Comparison of ENCODE assay signal across 1 cellular context in genomic region chr14:24138396-24139271, GRCh38.
TF ChIP-seq lines count a peak whose summit lies in the region.

No MANE protein-coding gene starts in this region.

TF ChIP-seq in HepG2, 621 proteins besides CTCF, POLR2A, EP300 and RAD21 (continues in another document):
- TF ChIP-seq ZNF550 (CRISPR knock-in tag; IDR thresholded peaks at IDR 0.05; ENCODE audit: borderline replicate concordance), result 0 out of 2 replicates have a peak, but pooled peaks have one; percentile 43
- no peak for TF ChIP-seq SP1 (IDR thresholded peaks at IDR 0.05)
- no peak for TF ChIP-seq SP1 (CRISPR knock-in tag; IDR thresholded peaks at IDR 0.05)
- 0 out of 2 replicates have a peak, but pooled peaks have one; percentile 17 for TF ChIP-seq TBX2 (CRISPR knock-in tag; IDR thresholded peaks at IDR 0.05; ENCODE audit: borderline replicate concordance)
- no peak for TF ChIP-seq KAT8 (CRISPR knock-in tag; IDR thresholded peaks at IDR 0.05)
- TF ChIP-seq RBAK (CRISPR knock-in tag; IDR thresholded peaks at IDR 0.05), result peak; percentile 22; the same call in 1 of the 2 replicates
- 0 out of 2 replicates have a peak, but pooled peaks have one; percentile 45 for TF ChIP-seq ZNF761 (CRISPR knock-in tag; conservative IDR thresholded peaks at IDR 0.05)
- TF ChIP-seq, protein P1, sequence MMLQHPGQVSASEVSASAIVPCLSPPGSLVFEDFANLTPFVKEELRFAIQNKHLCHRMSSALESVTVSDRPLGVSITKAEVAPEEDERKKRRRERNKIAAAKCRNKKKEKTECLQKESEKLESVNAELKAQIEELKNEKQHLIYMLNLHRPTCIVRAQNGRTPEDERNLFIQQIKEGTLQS (CRISPR knock-in tag; IDR thresholded peaks at IDR 0.05), result peak; percentile 45
- TF ChIP-seq FIP1L1 (IDR thresholded peaks at IDR 0.05; ENCODE audit: borderline replicate concordance, insufficient read depth, low read depth, low read length), result 0 out of 2 replicates have a peak, but pooled peaks have one; percentile 34
- TF ChIP-seq CBFB (CRISPR knock-in tag; IDR thresholded peaks at IDR 0.05), result no peak
- no peak for TF ChIP-seq ZNF292 (CRISPR knock-in tag; IDR thresholded peaks at IDR 0.05; ENCODE audit: borderline replicate concordance, low read depth)
- TF ChIP-seq EED (CRISPR knock-in tag; IDR thresholded peaks at IDR 0.05), result no peak
- TF ChIP-seq PHF5A (CRISPR knock-in tag; IDR thresholded peaks at IDR 0.05; ENCODE audit: low read depth, unreplicated experiment), result peak; percentile 30
- no peak for TF ChIP-seq TOE1 (CRISPR knock-in tag; IDR thresholded peaks at IDR 0.05)
- TF ChIP-seq, protein P2, sequence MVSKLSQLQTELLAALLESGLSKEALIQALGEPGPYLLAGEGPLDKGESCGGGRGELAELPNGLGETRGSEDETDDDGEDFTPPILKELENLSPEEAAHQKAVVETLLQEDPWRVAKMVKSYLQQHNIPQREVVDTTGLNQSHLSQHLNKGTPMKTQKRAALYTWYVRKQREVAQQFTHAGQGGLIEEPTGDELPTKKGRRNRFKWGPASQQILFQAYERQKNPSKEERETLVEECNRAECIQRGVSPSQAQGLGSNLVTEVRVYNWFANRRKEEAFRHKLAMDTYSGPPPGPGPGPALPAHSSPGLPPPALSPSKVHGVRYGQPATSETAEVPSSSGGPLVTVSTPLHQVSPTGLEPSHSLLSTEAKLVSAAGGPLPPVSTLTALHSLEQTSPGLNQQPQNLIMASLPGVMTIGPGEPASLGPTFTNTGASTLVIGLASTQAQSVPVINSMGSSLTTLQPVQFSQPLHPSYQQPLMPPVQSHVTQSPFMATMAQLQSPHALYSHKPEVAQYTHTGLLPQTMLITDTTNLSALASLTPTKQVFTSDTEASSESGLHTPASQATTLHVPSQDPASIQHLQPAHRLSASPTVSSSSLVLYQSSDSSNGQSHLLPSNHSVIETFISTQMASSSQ (IDR thresholded peaks at IDR 0.05; ENCODE audit: low read depth), result no peak
- TF ChIP-seq, protein P2 (CRISPR knock-in tag; IDR thresholded peaks at IDR 0.05; ENCODE audit: borderline replicate concordance), result 0 out of 2 replicates have a peak, but pooled peaks have one; percentile 55
- TF ChIP-seq SSRP1 (CRISPR knock-in tag; IDR thresholded peaks at IDR 0.05), result peak; percentile 21; the same call in 1 of the 2 replicates
- TF ChIP-seq ZNF546 (CRISPR knock-in tag; conservative IDR thresholded peaks at IDR 0.05), result no peak
- TF ChIP-seq ZNF367 (CRISPR knock-in tag; IDR thresholded peaks at IDR 0.05; ENCODE audit: borderline replicate concordance), result no peak
- no peak for TF ChIP-seq NFKBIZ (CRISPR knock-in tag; IDR thresholded peaks at IDR 0.05)
- TF ChIP-seq, protein P3, sequence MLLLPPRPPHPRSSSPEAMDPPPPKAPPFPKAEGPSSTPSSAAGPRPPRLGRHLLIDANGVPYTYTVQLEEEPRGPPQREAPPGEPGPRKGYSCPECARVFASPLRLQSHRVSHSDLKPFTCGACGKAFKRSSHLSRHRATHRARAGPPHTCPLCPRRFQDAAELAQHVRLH (CRISPR knock-in tag; IDR thresholded peaks at IDR 0.05; ENCODE audit: borderline replicate concordance, low read depth), result no peak
- TF ChIP-seq FOXJ3 (CRISPR knock-in tag; IDR thresholded peaks at IDR 0.05; ENCODE audit: borderline replicate concordance), result no peak
- TF ChIP-seq MAZ (IDR thresholded peaks at IDR 0.05; ENCODE audit: borderline replicate concordance, low read depth, low read length), result no peak
- TF ChIP-seq MAZ (CRISPR knock-in tag; IDR thresholded peaks at IDR 0.05; ENCODE audit: low read depth), result no peak
- no peak for TF ChIP-seq CCAR2 (optimal IDR thresholded peaks at IDR 0.05; ENCODE audit: low read depth, low read length)
- no peak for TF ChIP-seq SMAD1 (CRISPR knock-in tag; IDR thresholded peaks at IDR 0.05; ENCODE audit: borderline replicate concordance, low read depth)
- peak; percentile 77; the same call in 1 of the 2 replicates for TF ChIP-seq ZBTB34 (CRISPR knock-in tag; IDR thresholded peaks at IDR 0.05)
- peak; percentile 82 for TF ChIP-seq ZSCAN25 (CRISPR knock-in tag; IDR thresholded peaks at IDR 0.05)
- TF ChIP-seq HMG20A (CRISPR knock-in tag; IDR thresholded peaks at IDR 0.05; ENCODE audit: borderline replicate concordance), result no peak
- peak; percentile 9 for TF ChIP-seq CBX1 (IDR thresholded peaks at IDR 0.05; ENCODE audit: low read depth)
- no peak for TF ChIP-seq NFE2 (CRISPR knock-in tag; IDR thresholded peaks at IDR 0.05)
- no peak for TF ChIP-seq ZNF780A (CRISPR knock-in tag; IDR thresholded peaks at IDR 0.05)
- TF ChIP-seq NR2F6 (IDR thresholded peaks at IDR 0.05), result peak; percentile 38; the same call in 1 of the 2 replicates
- TF ChIP-seq NR2F6 (CRISPR knock-in tag; IDR thresholded peaks at IDR 0.05), result no peak
- no peak for TF ChIP-seq SP4 (CRISPR knock-in tag; IDR thresholded peaks at IDR 0.05)
- TF ChIP-seq MAFF (IDR thresholded peaks at IDR 0.05; ENCODE audit: low read depth, low read length), result no peak
- no peak for TF ChIP-seq KDM4B (CRISPR knock-in tag; IDR thresholded peaks at IDR 0.05)
- TF ChIP-seq SIN3B (IDR thresholded peaks at IDR 0.05; ENCODE audit: low read length), result no peak
- TF ChIP-seq GTF3A (CRISPR knock-in tag; conservative IDR thresholded peaks at IDR 0.05), result no peak; the same call in 1 of the 2 replicates
- TF ChIP-seq RERE (CRISPR knock-in tag; IDR thresholded peaks at IDR 0.05; ENCODE audit: low read depth), result no peak
- no peak for TF ChIP-seq ZNF839 (CRISPR knock-in tag; IDR thresholded peaks at IDR 0.05; ENCODE audit: borderline replicate concordance)
- no peak for TF ChIP-seq ETV5 (CRISPR knock-in tag; IDR thresholded peaks at IDR 0.05; ENCODE audit: borderline replicate concordance)
- TF ChIP-seq ZNF296 (CRISPR knock-in tag; conservative IDR thresholded peaks at IDR 0.05), result no peak
- TF ChIP-seq ZFY (CRISPR knock-in tag; IDR thresholded peaks at IDR 0.05), result peak; percentile 29; the same call in 1 of the 2 replicates
- no peak for TF ChIP-seq SNAI1 (CRISPR knock-in tag; IDR thresholded peaks at IDR 0.05; ENCODE audit: borderline replicate concordance)
- peak; percentile 10; the same call in 1 of the 2 replicates for TF ChIP-seq SAP130 (CRISPR knock-in tag; IDR thresholded peaks at IDR 0.05; ENCODE audit: low read depth)
- no peak for TF ChIP-seq ZNF674 (CRISPR knock-in tag; IDR thresholded peaks at IDR 0.05; ENCODE audit: low read depth)
- TF ChIP-seq GRHL1 (CRISPR knock-in tag; conservative IDR thresholded peaks at IDR 0.05), result no peak
- peak; percentile 42; the same call in 1 of the 2 replicates for TF ChIP-seq ESRRA (CRISPR knock-in tag; IDR thresholded peaks at IDR 0.05; ENCODE audit: low read depth)
- TF ChIP-seq, protein P4, sequence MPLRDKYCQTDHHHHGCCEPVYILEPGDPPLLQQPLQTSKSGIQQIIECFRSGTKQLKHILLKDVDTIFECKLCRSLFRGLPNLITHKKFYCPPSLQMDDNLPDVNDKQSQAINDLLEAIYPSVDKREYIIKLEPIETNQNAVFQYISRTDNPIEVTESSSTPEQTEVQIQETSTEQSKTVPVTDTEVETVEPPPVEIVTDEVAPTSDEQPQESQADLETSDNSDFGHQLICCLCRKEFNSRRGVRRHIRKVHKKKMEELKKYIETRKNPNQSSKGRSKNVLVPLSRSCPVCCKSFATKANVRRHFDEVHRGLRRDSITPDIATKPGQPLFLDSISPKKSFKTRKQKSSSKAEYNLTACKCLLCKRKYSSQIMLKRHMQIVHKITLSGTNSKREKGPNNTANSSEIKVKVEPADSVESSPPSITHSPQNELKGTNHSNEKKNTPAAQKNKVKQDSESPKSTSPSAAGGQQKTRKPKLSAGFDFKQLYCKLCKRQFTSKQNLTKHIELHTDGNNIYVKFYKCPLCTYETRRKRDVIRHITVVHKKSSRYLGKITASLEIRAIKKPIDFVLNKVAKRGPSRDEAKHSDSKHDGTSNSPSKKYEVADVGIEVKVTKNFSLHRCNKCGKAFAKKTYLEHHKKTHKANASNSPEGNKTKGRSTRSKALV (CRISPR knock-in tag; IDR thresholded peaks at IDR 0.05), result no peak
- TF ChIP-seq NCOR1 (IDR thresholded peaks at IDR 0.05; ENCODE audit: borderline replicate concordance, low read length), result no peak
- TF ChIP-seq THAP11 (CRISPR knock-in tag; IDR thresholded peaks at IDR 0.05), result no peak
- TF ChIP-seq, protein P5, sequence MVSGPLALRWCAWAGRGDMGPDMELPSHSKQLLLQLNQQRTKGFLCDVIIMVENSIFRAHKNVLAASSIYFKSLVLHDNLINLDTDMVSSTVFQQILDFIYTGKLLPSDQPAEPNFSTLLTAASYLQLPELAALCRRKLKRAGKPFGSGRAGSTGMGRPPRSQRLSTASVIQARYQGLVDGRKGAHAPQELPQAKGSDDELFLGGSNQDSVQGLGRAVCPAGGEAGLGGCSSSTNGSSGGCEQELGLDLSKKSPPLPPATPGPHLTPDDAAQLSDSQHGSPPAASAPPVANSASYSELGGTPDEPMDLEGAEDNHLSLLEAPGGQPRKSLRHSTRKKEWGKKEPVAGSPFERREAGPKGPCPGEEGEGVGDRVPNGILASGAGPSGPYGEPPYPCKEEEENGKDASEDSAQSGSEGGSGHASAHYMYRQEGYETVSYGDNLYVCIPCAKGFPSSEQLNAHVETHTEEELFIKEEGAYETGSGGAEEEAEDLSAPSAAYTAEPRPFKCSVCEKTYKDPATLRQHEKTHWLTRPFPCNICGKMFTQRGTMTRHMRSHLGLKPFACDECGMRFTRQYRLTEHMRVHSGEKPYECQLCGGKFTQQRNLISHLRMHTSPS (CRISPR knock-in tag; IDR thresholded peaks at IDR 0.05; ENCODE audit: low read depth), result no peak
